Comparison of ENCODE assay signal across 10 cellular contexts in genomic region chr9:124754289-124754688, GRCh38. TPM values are rescaled to one million over a fixed set of nuclear protein-coding genes. Genes with fewer than 3 reads are reported as not detected.
DNase-seq lines count a peak whose midpoint lies in the region; ATAC-seq, FAIRE-seq and TF ChIP-seq lines count a peak whose summit lies in the region.
"Had no signal": no experiment of that assay in that cellular context is flagged by ENCODE, and none has a peak within 500 bp of the region (broad histone marks: within the 10 kb centered on the region; RNA-seq: fewer than 3 reads in every experiment).

No MANE protein-coding gene starts in this region.

- 33 to 42% methylated on average over 4 of the region's 4 CpGs for WGBS in aorta, 2 donors

- H3K9me3 ChIP-seq in aorta (ENCODE audit: control insufficient read depth, low read length) = no peaks in the 10 kb centered on the region

- H3K4me3 ChIP-seq in aorta (ENCODE audit: low read length in 2 of 2) = no peak overlapping the region

- in situ Hi-C loops in SK-MEL-5 (cut with HindIII; ENCODE audit: low pct_unique_long_range_greater_than_20kb, low sequenced_read_pairs) = loop anchor here (25.0 kb wide), 1 partner anchor 133 kb away; no protein-coding TSS in a partner anchor

- no peaks in the 10 kb centered on the region for H3K36me3 ChIP-seq in aorta (ENCODE audit: control insufficient read depth in 1 of 2, insufficient read depth in 2 of 2, low read length in 1 of 2)

- TF ChIP-seq CTCF in GM12874 (IDR thresholded peaks at IDR 0.05; ENCODE audit: insufficient read depth, low read depth, low read length) = 0 out of 2 replicates have a peak, but pooled peaks have one; percentile 19

- FAIRE-seq in A204.1 (lab: Jason Lieb, UNC) (peak; percentile 44), urothelium cell line (lab: Jason Lieb, UNC) (no peak)
- FAIRE-seq: islet of Langerhans had no signal

- intact Hi-C loops in aorta (cut with DNase I) = no loop called here

- no peak for ATAC-seq in aorta (ENCODE audit: low FRiP score)
- no peak for ATAC-seq in HG03460 (IDR thresholded peaks at IDR 0.05; ENCODE audit: unreplicated experiment)

- H3K4me1 ChIP-seq in aorta (ENCODE audit: control insufficient read depth in 1 of 2, insufficient read depth in 2 of 2, low read length in 2 of 2) = no peaks in the 10 kb centered on the region

- peaks cover 0 to 1% of the 10 kb centered on the region in 2 donors for H3K27me3 ChIP-seq in aorta (ENCODE audit: control insufficient read depth in 1 of 2, insufficient read depth in 2 of 2, low read length in 1 of 2)

- H3K27ac ChIP-seq in aorta (ENCODE audit: low read depth in 1 of 2, low read length in 2 of 2) = no peak overlapping the region

- DNase-seq in SK-MEL-5 (ENCODE audit: low read depth, low spot score) (peak; percentile 62), fibroblast of peridontal ligament (ENCODE audit: extremely low read depth) (peak; percentile 59), aorta (no peak), urothelium cell line (ENCODE audit: low spot score) (no peak)
- DNase-seq in stimulated activated CD4-positive, alpha-beta T cell treated with anti-CD3 and anti-CD28 coated beads, Interleukin-15, amount 100 ng/mL, for 24 hours = no peak
- DNase-seq: NCI-H226 had no signal

RNA-seq across cellular contexts. Expression of gene NR6A1, which starts 16.8 kb away (rescaled TPM):
- total RNA-seq in SK-MEL-5 (2014; rRNA removed; shearing (Covaris generic)) = 7.8 and 8.0 TPM in 2 replicates
- polyA plus RNA-seq in SK-MEL-5 (2015; cell fraction: cytosol; rRNA removed) = 3.3 and 5.3 TPM in 2 replicates
- polyA plus RNA-seq in SK-MEL-5 (2015; cell fraction: nucleus; rRNA removed) = 15.2 and 16.2 TPM in 2 replicates
- total RNA-seq in aorta = 1 to 10 TPM in 1 of 2 donors, under 1 TPM in 1; 0.42 to 1.6 TPM
- under 1 TPM; 0.26 to 0.50 TPM for polyA plus RNA-seq in aorta

RNA-seq across cellular contexts. Expression of gene OLFML2A, which starts 22.6 kb away (rescaled TPM):
- total RNA-seq in SK-MEL-5 (2014; rRNA removed; shearing (Covaris generic)) = 0.51 and 0.90 TPM in 2 replicates
- polyA plus RNA-seq in SK-MEL-5 (2015; cell fraction: cytosol; rRNA removed) = 2.1 and 3.2 TPM in 2 replicates
- 0.77 and 1.2 TPM in 2 replicates for polyA plus RNA-seq in SK-MEL-5 (2015; cell fraction: nucleus; rRNA removed)
- 10 to 100 TPM in 1 of 2 donors, 1 to 10 TPM in 1; 7.1 to 15.9 TPM for total RNA-seq in aorta
- polyA plus RNA-seq in aorta = under 1 TPM; 0.13 to 0.20 TPM

Comparison
In these comparisons a context has a peak if more than half of its experiments do, and no peak if none do; other contexts are left out.
1. DNase-seq: peak in SK-MEL-5 (single experiment) and fibroblast of peridontal ligament (single experiment); none in aorta (0 of 2), urothelium cell line (single experiment) and stimulated activated CD4-positive, alpha-beta T cell treated with anti-CD3 and anti-CD28 coated beads, Interleukin-15, amount 100 ng/mL, for 24 hours (single experiment).